In the genomic region with DNA sequence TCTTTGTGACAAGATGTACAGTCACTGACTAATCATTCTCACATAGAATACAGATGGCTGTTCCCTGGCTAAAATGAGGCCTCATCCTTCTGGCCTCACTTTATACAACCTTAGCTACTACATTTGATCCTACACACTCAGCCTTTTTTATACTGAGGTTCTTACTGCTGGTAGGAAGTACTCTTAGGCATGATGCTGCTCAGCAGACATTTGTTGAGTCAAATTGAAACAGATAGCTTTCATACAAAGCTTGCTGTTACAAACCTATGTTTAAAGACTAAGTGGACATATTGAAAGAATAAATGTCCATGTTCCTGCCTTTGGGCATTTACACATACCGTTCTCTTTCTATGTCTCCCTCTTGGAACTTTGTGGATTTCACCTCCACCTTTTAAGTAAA, we compare ENCODE assay signal across 16 cellular contexts.
A peak's percentile ranks its signal among the peaks of the same experiment; 100 is the strongest.
DNase-seq lines count a peak whose midpoint lies in the region; ATAC-seq lines count a peak whose summit lies in the region.
"Had no signal": no experiment of that assay in that cellular context is flagged by ENCODE, and none has a peak within 500 bp of the region (broad histone marks: within the 10 kb centered on the region; RNA-seq: fewer than 3 reads in every experiment).

No MANE protein-coding gene starts in this region.

- intact Hi-C loops in cardiac septum (cut with DNase I), result no loop called here

- DNase-seq in activated gamma-delta T cell treated with Interleukin-2 at 50 U/mL for 16 hours (no peak), Kasumi-1 (lab: John Stamatoyannopoulos, UW) (no peak), kidney glomerular epithelial cell (lab: John Stamatoyannopoulos, UW) (no peak), cardiac septum (ENCODE audit: low spot score) (no peak)
- DNase-seq: activated CD4-positive, alpha-beta T cell treated with anti-CD3 and anti-CD28 coated beads for 4 hours; activated T-cell treated with anti-CD3 and anti-CD28 coated beads for 4 hours; caudate nucleus; effector memory CD4-positive, alpha-beta T cell; hippocampal formation; NCI-H446; SJCRH30; transverse colon had no signal

- ATAC-seq in GM18517 (IDR thresholded peaks at IDR 0.05; ENCODE audit: unreplicated experiment) (peak; percentile 90), GM19468 (IDR thresholded peaks at IDR 0.05; ENCODE audit: extremely low read depth, unreplicated experiment) (peak; percentile 47), HG02884 (IDR thresholded peaks at IDR 0.05; ENCODE audit: unreplicated experiment) (peak; percentile 98), HG03575 (IDR thresholded peaks at IDR 0.05; ENCODE audit: extremely low read depth, insufficient number of reproducible peaks, low FRiP score, unreplicated experiment) (peak; percentile 57)

Comparison
In these comparisons a context has a peak if more than half of its experiments do, and no peak if none do; other contexts are left out.
1. ATAC-seq: peak in every context shown above with its lines; median percentile 98 in HG02884; 90 in GM18517; 57 in HG03575; 47 in GM19468.